In the genomic region with DNA sequence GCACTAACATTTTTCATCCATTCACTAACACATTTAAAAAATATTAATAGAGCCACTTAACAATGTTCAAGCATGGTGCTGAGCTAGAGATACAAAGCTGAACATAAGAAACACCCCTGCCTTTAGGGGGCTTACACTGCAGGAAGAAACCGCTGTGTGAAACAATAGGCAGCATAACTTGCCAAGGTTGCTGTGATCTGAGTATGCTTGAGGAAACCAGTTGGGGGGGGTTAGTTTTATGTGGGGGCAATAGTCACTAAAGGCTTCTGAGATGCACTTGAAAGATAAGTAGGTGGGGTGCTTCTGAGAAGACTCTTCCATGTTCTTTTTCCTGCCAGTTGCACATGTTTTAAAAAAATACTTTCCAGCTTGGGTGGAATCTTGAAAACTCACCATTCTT, we compare ENCODE assay signal across 16 cellular contexts. TPM values are rescaled to one million over a fixed set of nuclear protein-coding genes. Genes with fewer than 3 reads are reported as not detected.
DNase-seq lines count a peak whose midpoint lies in the region; ATAC-seq, FAIRE-seq and TF ChIP-seq lines count a peak whose summit lies in the region.
"Had no signal": no experiment of that assay in that cellular context is flagged by ENCODE, and none has a peak within 500 bp of the region (broad histone marks: within the 10 kb centered on the region; RNA-seq: fewer than 3 reads in every experiment).

No MANE protein-coding gene starts in this region.

- H3K4me2 ChIP-seq in PC-3 (ENCODE audit: low read length) (peak overlapping the region; percentile 44), endothelial cell of umbilical vein (ENCODE audit: insufficient read depth, low read length) (peak overlapping the region; percentile 81)

- peaks cover 4% of the 10 kb centered on the region for H3K36me3 Mint-ChIP-seq in activated naive CD4-positive, alpha-beta T cell treated with anti-CD3 and anti-CD28 coated beads, Interleukin-2, amount 50 U/mL, for 24 hours

- H3K9ac ChIP-seq in PC-3 (ENCODE audit: low read length), result no peak overlapping the region
- no peak overlapping the region for H3K9ac ChIP-seq in endothelial cell of umbilical vein (replicated peaks; ENCODE audit: extremely low read depth, insufficient read depth, low read length)

- H3K79me2 ChIP-seq in PC-3 (ENCODE audit: low read length) (peaks cover 75% of the 10 kb centered on the region), endothelial cell of umbilical vein (ENCODE audit: control insufficient read depth, insufficient read depth, low read length) (peaks cover 75% of the 10 kb centered on the region)

- H3K27me3 ChIP-seq in PC-3 (ENCODE audit: low read length) (no peaks in the 10 kb centered on the region), endothelial cell of umbilical vein (ENCODE audit: control insufficient read depth in 2 of 2, insufficient read depth in 2 of 2, low read length in 2 of 2) (no peaks in the 10 kb centered on the region), gastrocnemius medialis (no peaks in the 10 kb centered on the region), brain microvascular endothelial cell (replicated peaks) (no peaks in the 10 kb centered on the region)

- peak overlapping the region; percentile 82 for H3K4me3 Mint-ChIP-seq in activated naive CD4-positive, alpha-beta T cell treated with anti-CD3 and anti-CD28 coated beads, Interleukin-2, amount 50 U/mL, for 24 hours

- no peaks in the 10 kb centered on the region for H3K9me1 ChIP-seq in endothelial cell of umbilical vein (replicated peaks; ENCODE audit: control insufficient read depth, extremely low read depth, insufficient read depth, low read length)

- H2AFZ ChIP-seq in PC-3 (ENCODE audit: low read length), result no peak overlapping the region
- H2AFZ ChIP-seq in endothelial cell of umbilical vein (ENCODE audit: low read depth, low read length), result no peak overlapping the region

- BruUV-seq in PC-3 (replicated peaks; lab: Mats Ljungman, UMichigan), result no TSS peak
- no TSS peak for BruUV-seq in endothelial cell of umbilical vein (replicated peaks; lab: Mats Ljungman, UMichigan)

- ATAC-seq in PC-3 (no peak), gastrocnemius medialis (no peak), HG02759 (IDR thresholded peaks at IDR 0.05; ENCODE audit: unreplicated experiment) (no peak)
- ATAC-seq: SK-N-SH treated with all-trans-retinoic acid at 6 μM for 48 hours had no signal

- POLR2A ChIA-PET in PC-3 (lab: Charles Lee; ENCODE audit: unreplicated experiment) (no interaction called here), endothelial cell of umbilical vein (lab: Charles Lee) (interaction anchor here (0.6 kb wide), 2 partner anchors 57 to 140 kb away, joined by 3 to 5 read pairs; no protein-coding TSS in a partner anchor)

- dilution Hi-C loops in endothelial cell of umbilical vein (cut with MboI; ENCODE audit: extremely low pct_ligation_motif_present, low sequenced_read_pairs), result loop anchor here (25.0 kb wide), 1 partner anchor 129 kb away; no protein-coding TSS in a partner anchor

- H3F3A ChIP-seq in PC-3 (ENCODE audit: low read length, unreplicated experiment), result no peaks in the 10 kb centered on the region

- CTCF ChIA-PET in PC-3 (lab: Charles Lee), result no interaction called here
- CTCF ChIA-PET in endothelial cell of umbilical vein (lab: Charles Lee), result interaction anchor here (0.7 to 4.1 kb wide), 6 partner anchors 56 to 315 kb away, joined by 3 to 54 read pairs (median 4); a partner anchor contains a TSS

- 0 out of 2 replicates have a peak overlapping the region, but pooled peaks have one; percentile 21 for H3K4me3 ChIP-seq in PC-3 (ENCODE audit: low read length)
- H3K4me3 ChIP-seq in endothelial cell of umbilical vein (replicated peaks in 1 of 3; ENCODE audit: insufficient read depth in 1 of 3, low read depth in 1 of 3, low read length in 3 of 3), result peak overlapping the region in 1 of 3 experiments; percentile 10
- peak overlapping the region in 1 of 4 donors; percentile 1 for H3K4me3 ChIP-seq in gastrocnemius medialis
- no peak overlapping the region for H3K4me3 ChIP-seq in brain microvascular endothelial cell (ENCODE audit: low read depth, low read length)

- H3K36me3 ChIP-seq in PC-3 (ENCODE audit: low read depth, low read length), result no peaks in the 10 kb centered on the region; the same call in 1 of the 2 replicates
- no peaks in the 10 kb centered on the region for H3K36me3 ChIP-seq in endothelial cell of umbilical vein (ENCODE audit: control insufficient read depth in 2 of 2, extremely low read depth in 1 of 2, insufficient read depth in 2 of 2, low read length in 2 of 2)
- no peaks in the 10 kb centered on the region for H3K36me3 ChIP-seq in gastrocnemius medialis
- no peaks in the 10 kb centered on the region for H3K36me3 ChIP-seq in brain microvascular endothelial cell (replicated peaks)

- H3K9me3 ChIP-seq in PC-3 (ENCODE audit: low read length) (no peaks in the 10 kb centered on the region), endothelial cell of umbilical vein (replicated peaks; ENCODE audit: control insufficient read depth, insufficient read depth, low read length) (no peaks in the 10 kb centered on the region), gastrocnemius medialis (no peaks in the 10 kb centered on the region)

- no peak for DNase-seq in activated naive CD4-positive, alpha-beta T cell treated with Interleukin-2 at 50 U/mL for 16 hours
- DNase-seq in PC-3 (no peak), endothelial cell of umbilical vein (ENCODE audit: low read depth, low spot score) (peak; percentile 89), gastrocnemius medialis (no peak), brain microvascular endothelial cell (no peak), SHP77 treated with DMSO at 0.1 percent for 48 hours (lab: John Stamatoyannopoulos, UW) (no peak)
- DNase-seq: activated CD8-positive, alpha-beta memory T cell treated with anti-CD3 and anti-CD28 coated beads, Interleukin-2, amount 50 U/mL, for 48 hours; hippocampal formation; KG1; NCI-H226 had no signal

- in situ Hi-C loops in gastrocnemius medialis (cut with MboI; ENCODE audit: low sequenced_read_pairs in 4 of 4), result no loop called here
- in situ Hi-C loops in brain microvascular endothelial cell (cut with HindIII; ENCODE audit: low pct_ligation_motif_present, low sequenced_read_pairs), result no loop called here

- no peaks in the 10 kb centered on the region for H3K9me2 ChIP-seq in PC-3 (replicated peaks; ENCODE audit: low read length)

- H4K20me1 ChIP-seq in PC-3 (ENCODE audit: low read length) (peaks cover 20% of the 10 kb centered on the region), endothelial cell of umbilical vein (replicated peaks; ENCODE audit: control insufficient read depth, extremely low read depth, insufficient read depth, low read length) (peaks cover 3% of the 10 kb centered on the region)

- no peak overlapping the region for H3K27ac ChIP-seq in PC-3 (ENCODE audit: low read length)
- H3K27ac ChIP-seq in endothelial cell of umbilical vein (ENCODE audit: insufficient read depth, low read depth, low read length), result peak overlapping the region; percentile 45
- H3K27ac ChIP-seq in gastrocnemius medialis, result peak overlapping the region in 3 of 4 donors; percentile 42 to 87 (median 58)
- no peak overlapping the region for H3K27ac ChIP-seq in brain microvascular endothelial cell

- TF ChIP-seq POLR2A in endothelial cell of umbilical vein (IDR thresholded peaks at IDR 0.05; ENCODE audit: low read depth, low read length), result no peak
- TF ChIP-seq POLR2A in gastrocnemius medialis (IDR thresholded peaks at IDR 0.05), result no peak

- no peak overlapping the region for H3K27ac Mint-ChIP-seq in activated naive CD4-positive, alpha-beta T cell treated with anti-CD3 and anti-CD28 coated beads, Interleukin-2, amount 50 U/mL, for 24 hours

- H3K4me1 Mint-ChIP-seq in activated naive CD4-positive, alpha-beta T cell treated with anti-CD3 and anti-CD28 coated beads, Interleukin-2, amount 50 U/mL, for 24 hours, result peaks cover 86% of the 10 kb centered on the region

- peak; percentile 79 for FAIRE-seq in endothelial cell of umbilical vein (lab: Jason Lieb, UNC)

- H3K4me1 ChIP-seq in PC-3 (ENCODE audit: insufficient read depth, low read length), result peaks cover 5% of the 10 kb centered on the region
- H3K4me1 ChIP-seq in endothelial cell of umbilical vein (ENCODE audit: control insufficient read depth, extremely low read depth, insufficient read depth, low read length), result peaks cover 31% of the 10 kb centered on the region
- H3K4me1 ChIP-seq in gastrocnemius medialis, result peaks cover 52 to 67% of the 10 kb centered on the region in 2 donors

- H3K27me3 Mint-ChIP-seq in activated naive CD4-positive, alpha-beta T cell treated with anti-CD3 and anti-CD28 coated beads, Interleukin-2, amount 50 U/mL, for 24 hours, result no peaks in the 10 kb centered on the region

- H3K9me3 Mint-ChIP-seq in activated naive CD4-positive, alpha-beta T cell treated with anti-CD3 and anti-CD28 coated beads, Interleukin-2, amount 50 U/mL, for 24 hours, result no peaks in the 10 kb centered on the region

- intact Hi-C loops in PC-3 (cut with micrococcal nuclease) (no loop called here), endothelial cell of umbilical vein (cut with micrococcal nuclease) (loop anchor here (1.0 kb wide), 1 partner anchor 53 kb away; no protein-coding TSS in a partner anchor), gastrocnemius medialis (cut with DNase I; ENCODE audit: low total_unique reads) (loop anchor here (2.0 kb wide), 1 partner anchor 49 kb away; no protein-coding TSS in a partner anchor)

- TF ChIP-seq CTCF in PC-3 (conservative IDR thresholded peaks at IDR 0.05; ENCODE audit: low read depth, low read length) (no peak), endothelial cell of umbilical vein (IDR thresholded peaks at IDR 0.05; ENCODE audit: extremely low read depth in 1 of 2, insufficient read depth in 1 of 2, low read depth in 1 of 2, low read length in 2 of 2) (peak in 1 of 2 donors; percentile 17), gastrocnemius medialis (IDR thresholded peaks at IDR 0.05 in 4 of 5, conservative IDR thresholded peaks at IDR 0.05 in 1 of 5) (no peak), brain microvascular endothelial cell (IDR thresholded peaks at IDR 0.05; ENCODE audit: low read depth, low read length, missing control alignments) (no peak)

RNA-seq across cellular contexts. Expression of a gene that starts 2.8 kb away (rescaled TPM):
- total RNA-seq in PC-3 (2014; rRNA removed) (28.4 and 42.0 TPM in 2 replicates), endothelial cell of umbilical vein (148 TPM in 2 replicates), gastrocnemius medialis (10 to 100 TPM; 53.2 to 67.4 (median 60.1) TPM)
- polyA plus RNA-seq in endothelial cell of umbilical vein, result 15.5 and 23.1 TPM in 2 replicates
- polyA plus RNA-seq in endothelial cell of umbilical vein (2011; cell fraction: cytosol; rRNA removed), result 34.7 and 34.9 TPM in 2 replicates
- polyA plus RNA-seq in endothelial cell of umbilical vein (2011; cell fraction: nucleus; rRNA removed), result 158 and 189 TPM in 2 replicates
- 108 and 132 TPM in 2 replicates for polyA plus RNA-seq in endothelial cell of umbilical vein (2012)
- 31.4 and 34.9 TPM in 2 replicates for polyA minus RNA-seq in endothelial cell of umbilical vein
- 12.5 TPM for polyA minus RNA-seq in endothelial cell of umbilical vein (2011; cell fraction: cytosol; rRNA and poly(A)+ RNA removed)
- polyA minus RNA-seq in endothelial cell of umbilical vein (2011; cell fraction: nucleus; rRNA and poly(A)+ RNA removed), result 47.2 and 63.4 TPM in 2 replicates

RNA-seq across cellular contexts. Expression of a gene that starts 29.5 kb away (rescaled TPM):
- not detected in 2 replicates for total RNA-seq in PC-3 (2014; rRNA removed)
- total RNA-seq in endothelial cell of umbilical vein, result not detected in 2 replicates
- not detected in 2 replicates for polyA plus RNA-seq in endothelial cell of umbilical vein
- polyA plus RNA-seq in endothelial cell of umbilical vein (2011; cell fraction: cytosol; rRNA removed), result not detected in 2 replicates
- polyA plus RNA-seq in endothelial cell of umbilical vein (2011; cell fraction: nucleus; rRNA removed), result not detected in 2 replicates
- polyA plus RNA-seq in endothelial cell of umbilical vein (2012), result not detected in 2 replicates
- not detected in 2 replicates for polyA minus RNA-seq in endothelial cell of umbilical vein
- polyA minus RNA-seq in endothelial cell of umbilical vein (2011; cell fraction: cytosol; rRNA and poly(A)+ RNA removed), result not detected
- polyA minus RNA-seq in endothelial cell of umbilical vein (2011; cell fraction: nucleus; rRNA and poly(A)+ RNA removed), result not detected in 2 replicates
- 1 to 10 TPM in 1 of 4 donors, not detected in 3; 2.1 TPM for total RNA-seq in gastrocnemius medialis
- total RNA-seq: dermis microvascular lymphatic vessel endothelial cell, myocyte had no signal
- polyA plus RNA-seq: BJ had no signal

Comparison
In these comparisons a context has a peak if more than half of its experiments do, and no peak if none do; other contexts are left out.
1. H3K27ac ChIP-seq: peak in endothelial cell of umbilical vein (single experiment) and gastrocnemius medialis (3 of 4); none in PC-3 (single experiment) and brain microvascular endothelial cell (single experiment).